In the genomic region with DNA sequence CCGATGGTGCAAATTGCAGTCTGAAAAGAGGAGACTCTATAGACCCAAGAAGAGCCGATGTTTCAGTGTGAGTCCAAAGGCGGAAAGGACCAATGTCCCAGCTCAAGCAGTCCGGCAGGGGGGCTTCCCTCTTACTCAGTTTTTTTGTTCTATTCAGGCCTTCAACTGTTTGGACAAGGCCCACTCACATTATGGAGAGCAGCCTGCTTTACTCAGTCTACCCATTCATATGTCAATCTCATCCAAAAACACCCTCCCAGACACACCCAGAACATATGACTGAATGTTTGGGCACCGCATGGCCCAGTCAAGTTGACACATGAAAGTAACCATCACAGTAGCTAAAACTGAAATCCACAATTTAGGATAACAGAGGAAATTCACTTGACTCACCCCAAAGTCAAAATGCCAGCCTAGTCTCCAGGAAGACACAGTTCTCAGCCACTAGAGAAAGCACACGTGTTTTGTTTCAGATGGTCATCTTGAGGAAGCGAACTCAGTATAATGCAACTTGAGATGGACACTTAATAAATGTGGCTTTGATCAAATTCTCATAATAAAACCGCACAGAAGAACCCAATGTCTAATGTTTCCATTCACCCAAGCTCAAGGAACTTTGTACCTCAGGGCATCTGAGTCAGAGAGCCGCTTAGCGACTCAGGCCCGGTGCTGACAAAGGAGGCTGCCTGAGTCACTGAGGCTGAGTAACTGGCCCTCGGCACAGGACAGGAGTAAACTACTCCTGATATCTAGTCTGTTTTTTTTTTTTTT, we compare ENCODE assay signal across 9 cellular contexts. TPM values are rescaled to one million over a fixed set of nuclear protein-coding genes. Genes with fewer than 3 reads are reported as not detected.
DNase-seq lines count a peak whose midpoint lies in the region; ATAC-seq and TF ChIP-seq lines count a peak whose summit lies in the region.
"Had no signal": no experiment of that assay in that cellular context is flagged by ENCODE, and none has a peak within 500 bp of the region (broad histone marks: within the 10 kb centered on the region; RNA-seq: fewer than 3 reads in every experiment).

No MANE protein-coding gene starts in this region.

- peak overlapping the region; percentile 99 for H3K4me3 ChIP-seq in fibroblast of the aortic adventitia (ENCODE audit: low read depth, low read length)

- H3K9me3 Mint-ChIP-seq in T-cell (no peaks in the 10 kb centered on the region), glutamatergic neuron (ENCODE audit: unreplicated experiment) (peaks cover 2% of the 10 kb centered on the region)
- H3K9me3 Mint-ChIP-seq: IgD-negative memory B cell had no signal

- POLR2A ChIA-PET in T-cell (lab: Charles Lee), result interaction anchor here in 1 of 2 donors (0.7 kb wide), 1 partner anchor 125 kb away, joined by 6 read pairs; no protein-coding TSS in a partner anchor

- H3K27me3 Mint-ChIP-seq in T-cell (peaks cover 0 to 31% of the 10 kb centered on the region in 2 donors), glutamatergic neuron (ENCODE audit: unreplicated experiment) (peaks cover 5% of the 10 kb centered on the region)

- H3K4me1 Mint-ChIP-seq in T-cell (peaks cover 0 to 13% (median 11%) of the 10 kb centered on the region in 3 donors), glutamatergic neuron (ENCODE audit: low read depth, unreplicated experiment) (no peaks in the 10 kb centered on the region)

- ATAC-seq in T-cell (replicated peaks in 1 of 4), result no peak
- ATAC-seq in GM21619 (IDR thresholded peaks at IDR 0.05; ENCODE audit: unreplicated experiment), result no peak

- peak; percentile 92 for DNase-seq in GM04503 (ENCODE audit: low read depth)
- DNase-seq in SW 1271 (lab: John Stamatoyannopoulos, UW), result peak; percentile 82 to 86
- DNase-seq in fibroblast of the aortic adventitia (ENCODE audit: low read depth), result peak; percentile 95
- peak; percentile 66 for DNase-seq in stimulated activated CD4-positive, alpha-beta T cell treated with anti-CD3 and anti-CD28 coated beads, Interleukin-15, amount 100 ng/mL, for 24 hours
- no peak for DNase-seq in T-cell
- no peak for DNase-seq in RPMI8226
- DNase-seq in glutamatergic neuron, result no peak

- TF ChIP-seq CTCF in fibroblast of the aortic adventitia (IDR thresholded peaks at IDR 0.05; ENCODE audit: insufficient read depth, low read length) (no peak), glutamatergic neuron (IDR thresholded peaks at IDR 0.05; ENCODE audit: partially characterized antibody, unreplicated experiment) (no peak)

- no peak overlapping the region for H3K27ac Mint-ChIP-seq in T-cell
- no peak overlapping the region for H3K27ac Mint-ChIP-seq in glutamatergic neuron (ENCODE audit: unreplicated experiment)
- H3K27ac Mint-ChIP-seq: IgD-negative memory B cell had no signal

- CTCF ChIA-PET in T-cell (lab: Charles Lee), result interaction anchor here in 1 of 2 donors (0.6 kb wide), 1 partner anchor 455 kb away, joined by 6 read pairs; no protein-coding TSS in a partner anchor

- no peaks in the 10 kb centered on the region for H3K36me3 Mint-ChIP-seq in T-cell
- H3K36me3 Mint-ChIP-seq in glutamatergic neuron (ENCODE audit: unreplicated experiment), result peaks cover 7% of the 10 kb centered on the region
- H3K36me3 Mint-ChIP-seq: IgD-negative memory B cell had no signal

- no peak overlapping the region for H3K4me3 Mint-ChIP-seq in T-cell
- no peak overlapping the region for H3K4me3 Mint-ChIP-seq in glutamatergic neuron (ENCODE audit: unreplicated experiment)
- H3K4me3 Mint-ChIP-seq: IgD-negative memory B cell had no signal

RNA-seq across cellular contexts. Expression of a gene that starts 2.4 kb away (rescaled TPM):
- 92.4 and 267 TPM in 2 replicates for total RNA-seq in fibroblast of the aortic adventitia (ENCODE audit: low replicate concordance)
- total RNA-seq in T-cell, result 1 to 10 TPM in 4 of 5 donors, under 1 TPM in 1; 0.56 to 1.2 (median 1.1) TPM
- 3.2 TPM for total RNA-seq in glutamatergic neuron (ENCODE audit: unreplicated experiment)

RNA-seq across cellular contexts. Expression of a gene that starts 59.1 kb away (rescaled TPM):
- total RNA-seq in fibroblast of the aortic adventitia (ENCODE audit: low replicate concordance) (20.0 and 20.1 TPM in 2 replicates), T-cell (10 to 100 TPM; 19.3 to 27.1 (median 21.4) TPM), glutamatergic neuron (ENCODE audit: unreplicated experiment) (10.7 TPM)

Comparison
In these comparisons a context has a peak if more than half of its experiments do, and no peak if none do; other contexts are left out.
1. DNase-seq: peak in GM04503 (single experiment), SW 1271 (2 of 2), fibroblast of the aortic adventitia (single experiment) and stimulated activated CD4-positive, alpha-beta T cell treated with anti-CD3 and anti-CD28 coated beads, Interleukin-15, amount 100 ng/mL, for 24 hours (single experiment); none in T-cell (0 of 34), RPMI8226 (single experiment) and glutamatergic neuron (single experiment).
2. RNA of a gene that starts 2.4 kb away (total RNA-seq): 92.4 to 267 TPM in fibroblast of the aortic adventitia; 3.2 TPM in glutamatergic neuron (single experiment) and 0.56 to 1.2 TPM in T-cell; every median in the first group is over 10 times any median in the second.